In the genomic region with DNA sequence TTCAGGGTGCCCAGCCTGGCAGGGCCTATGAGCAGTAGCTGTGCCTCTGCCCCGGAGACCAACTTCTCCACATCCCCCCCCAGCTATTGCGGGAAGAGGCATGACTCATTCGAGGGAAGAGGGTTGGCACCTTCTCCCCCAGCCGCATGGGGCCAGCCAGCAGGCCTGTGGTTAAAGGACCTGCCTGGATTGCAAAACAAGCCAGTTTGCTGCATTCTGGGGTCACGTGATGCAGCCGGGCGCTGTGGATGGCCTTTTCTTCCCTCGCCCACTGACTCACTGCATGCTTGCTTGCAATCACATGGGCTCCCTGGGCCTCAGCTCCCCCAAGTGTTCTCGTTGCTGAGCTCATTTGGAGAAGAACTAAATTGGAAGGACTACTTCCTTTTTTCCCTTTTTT, we compare ENCODE assay signal across 8 cellular contexts.
DNase-seq lines count a peak whose midpoint lies in the region; FAIRE-seq and TF ChIP-seq lines count a peak whose summit lies in the region.

No MANE protein-coding gene starts in this region.

- no peak for FAIRE-seq in GM12892 (lab: Jason Lieb, UNC)

- TF ChIP-seq POLR2A in GM12892 (IDR thresholded peaks at IDR 0.05; ENCODE audit: low read depth, low read length): no peak

- H3K36me3 ChIP-seq in H7 (replicated peaks; ENCODE audit: control insufficient read depth, insufficient read depth, low read length) (no peaks in the 10 kb centered on the region), SJCRH30 (no peaks in the 10 kb centered on the region)

- DNase-seq in H7: peak; percentile 18
- DNase-seq in SJCRH30: peak; percentile 81 to 87
- DNase-seq in epithelial cell of proximal tubule (ENCODE audit: low read depth): peak; percentile 73
- peak; percentile 75 for DNase-seq in myocyte (ENCODE audit: low read depth)
- DNase-seq in DMS53 (lab: John Stamatoyannopoulos, UW): no peak
- DNase-seq in activated CD4-positive, CD25-positive, alpha-beta regulatory T cell treated with anti-CD3 and anti-CD28 coated beads, Interleukin-2, amount 50 U/mL, for 72 hours: no peak
- DNase-seq in GM12892 (ENCODE audit: insufficient read length): no peak
- no peak for DNase-seq in NCI-H526 treated with DMSO at 0.1 percent for 48 hours (lab: John Stamatoyannopoulos, UW)

- no peak overlapping the region for H3K27ac ChIP-seq in SJCRH30

- H3K4me3 ChIP-seq in H7 (ENCODE audit: insufficient read depth, low read depth, low read length) (no peak overlapping the region), SJCRH30 (no peak overlapping the region), epithelial cell of proximal tubule (ENCODE audit: low read depth, low read length) (no peak overlapping the region)

- H3K4me1 ChIP-seq in SJCRH30: peaks cover 3% of the 10 kb centered on the region; the same call in 1 of the 2 replicates

- H3K9me3 ChIP-seq in SJCRH30 (replicated peaks): no peaks in the 10 kb centered on the region; the same call in 1 of the 2 replicates

- no peaks in the 10 kb centered on the region for H3K27me3 ChIP-seq in H7 (ENCODE audit: control insufficient read depth, insufficient read depth, low read length)
- peaks cover 20% of the 10 kb centered on the region for H3K27me3 ChIP-seq in SJCRH30

- TF ChIP-seq CTCF in epithelial cell of proximal tubule (conservative IDR thresholded peaks at IDR 0.05; ENCODE audit: low read depth, low read length): no peak

Comparison
In these comparisons a context has a peak if more than half of its experiments do, and no peak if none do; other contexts are left out.
1. DNase-seq: peak in H7 (single experiment), SJCRH30 (2 of 2), epithelial cell of proximal tubule (single experiment) and myocyte (single experiment); none in DMS53 (single experiment), activated CD4-positive, CD25-positive, alpha-beta regulatory T cell treated with anti-CD3 and anti-CD28 coated beads, Interleukin-2, amount 50 U/mL, for 72 hours (single experiment), GM12892 (single experiment) and NCI-H526 treated with DMSO at 0.1 percent for 48 hours (single experiment).